13 cellular contexts compared by ENCODE assay signal in the genomic region with DNA sequence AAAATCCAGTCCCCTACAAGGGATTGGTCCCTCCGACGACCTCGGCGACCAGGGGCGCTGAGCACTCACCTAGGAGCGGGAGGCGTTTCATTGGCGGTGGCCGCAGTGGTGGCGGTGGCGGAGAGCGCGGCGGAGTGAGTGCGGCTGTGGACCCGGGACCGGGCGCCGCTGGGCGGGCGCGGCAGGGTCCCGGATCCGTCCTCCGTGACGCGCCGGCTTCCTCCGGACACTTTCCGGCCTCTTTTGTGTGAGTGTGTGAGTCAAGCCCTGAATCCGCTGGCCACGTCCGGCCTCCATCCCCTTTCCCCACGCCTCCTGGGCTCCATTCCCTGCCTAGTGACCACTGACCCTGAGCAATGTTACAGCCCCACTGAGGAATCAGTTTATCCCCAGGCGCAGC. TPM values are rescaled to one million over a fixed set of nuclear protein-coding genes. Genes with fewer than 3 reads are reported as not detected.
DNase-seq lines count a peak whose midpoint lies in the region; ATAC-seq, FAIRE-seq and TF ChIP-seq lines count a peak whose summit lies in the region.
"Had no signal": no experiment of that assay in that cellular context is flagged by ENCODE, and none has a peak within 500 bp of the region (broad histone marks: within the 10 kb centered on the region; RNA-seq: fewer than 3 reads in every experiment).

A gene (minus strand): TSS at position 167 of the 400 bp plus-strand sequence. CDS start 76 bp downstream, at position 91.

- no peak for TF ChIP-seq POLR2A in HepG2 (IDR thresholded peaks at IDR 0.05; ENCODE audit: insufficient read depth in 1 of 2, low read depth in 2 of 2, low read length in 2 of 2)

- H3K4me3 ChIP-seq in liver (ENCODE audit: low read depth in 1 of 3, low read length in 3 of 3), result peak within 1 kb of the TSS in 1 of 3 donors; percentile 25
- no peak within 1 kb of the TSS for H3K4me3 ChIP-seq in HepG2 (replicated peaks in 1 of 3; ENCODE audit: insufficient read depth in 1 of 3, low read depth in 2 of 3, low read length in 3 of 3)
- peak within 1 kb of the TSS in 9 of 10 donors; percentile 32 to 65 (median 56) for H3K4me3 ChIP-seq in heart right ventricle

- H3K27me3 ChIP-seq in liver (ENCODE audit: control insufficient read depth in 4 of 4, insufficient read depth in 4 of 4, low read length in 3 of 4) (peaks cover 0 to 2% (median 0%) of the 10 kb centered on the region in 4 donors), HepG2 (ENCODE audit: control insufficient read depth in 1 of 2, insufficient read depth in 2 of 2, low read length in 2 of 2) (no peaks in the 10 kb centered on the region), heart right ventricle (peaks cover 0 to 12% (median 8%) of the 10 kb centered on the region in 7 donors)

- WGBS in liver, result 12% methylated on average over 35 of the region's 35 CpGs
- WGBS in HepG2 (ENCODE audit: low lambda C conversion rate), result 73% methylated on average over 29 of the region's 35 CpGs
- WGBS in heart right ventricle, 2 donors, result 2 to 3% methylated on average over 35 of the region's 35 CpGs

- H2AFZ ChIP-seq in HepG2 (ENCODE audit: low read length), result no peak within 1 kb of the TSS

- CTCF ChIA-PET in HepG2 (lab: Yijun Ruan, JAX; ENCODE audit: low intra/inter-chr PET ratio, low total read pairs), result no interaction called here

- TF ChIP-seq EP300 in HepG2 (IDR thresholded peaks at IDR 0.05; ENCODE audit: low read depth in 2 of 2, low read length in 2 of 2) (no peak), HepG2 (CRISPR knock-in tag; IDR thresholded peaks at IDR 0.05; ENCODE audit: borderline replicate concordance) (no peak)

- H3K9me3 ChIP-seq in liver (ENCODE audit: control insufficient read depth in 4 of 4, low read length in 3 of 4), result no peaks in the 10 kb centered on the region
- peaks cover 56% of the 10 kb centered on the region for H3K9me3 ChIP-seq in HepG2 (ENCODE audit: low read length)
- no peaks in the 10 kb centered on the region for H3K9me3 ChIP-seq in heart right ventricle

- no peak for TF ChIP-seq CTCF in liver (IDR thresholded peaks at IDR 0.05; ENCODE audit: low read depth, low read length, missing input control)
- no peak for TF ChIP-seq CTCF in HepG2 (CRISPR knock-in tag; IDR thresholded peaks at IDR 0.05)
- no peak for TF ChIP-seq CTCF in heart right ventricle (IDR thresholded peaks at IDR 0.05)

- no peak for FAIRE-seq in HepG2 (lab: Jason Lieb, UNC)
- FAIRE-seq: A204.1, GM18507 had no signal

- no TSS peak for BruUV-seq in HepG2 (replicated peaks; lab: Mats Ljungman, UMichigan)

- ATAC-seq in HepG2 (no peak), heart right ventricle (peak; percentile 95 to 99 (median 96)), HG02678 (IDR thresholded peaks at IDR 0.05; ENCODE audit: unreplicated experiment) (no peak), HG03439 (IDR thresholded peaks at IDR 0.05; ENCODE audit: unreplicated experiment) (no peak)
- ATAC-seq: activated CD4-positive, CD25-positive, alpha-beta regulatory T cell treated with anti-CD3 and anti-CD28 coated beads, Interleukin-2, amount 50 U/mL, for 24 hours had no signal

- peak within 1 kb of the TSS in 1 of 2 donors; percentile 48 for H3K9ac ChIP-seq in liver (ENCODE audit: low read depth in 1 of 2, low read length in 2 of 2)
- H3K9ac ChIP-seq in HepG2 (ENCODE audit: insufficient read depth, low read depth, low read length), result no peak within 1 kb of the TSS

- no peaks in the 10 kb centered on the region for H3K4me1 ChIP-seq in liver (ENCODE audit: control insufficient read depth in 4 of 4, insufficient read depth in 4 of 4, low read length in 3 of 4)
- H3K4me1 ChIP-seq in HepG2 (ENCODE audit: insufficient read depth, low read length), result no peaks in the 10 kb centered on the region
- peaks cover 0 to 13% (median 3%) of the 10 kb centered on the region in 9 donors for H3K4me1 ChIP-seq in heart right ventricle

- no peaks in the 10 kb centered on the region for H3K79me2 ChIP-seq in HepG2 (ENCODE audit: insufficient read depth, low read length)

- in situ Hi-C loops in HepG2 (cut with HindIII; ENCODE audit: extremely low pct_ligation_motif_present, low pct_unique_long_range_greater_than_20kb), result no loop called here

- no peak for TF ChIP-seq RAD21 in liver (IDR thresholded peaks at IDR 0.05)
- no peak for TF ChIP-seq RAD21 in HepG2 (CRISPR knock-in tag; IDR thresholded peaks at IDR 0.05)

- no peaks in the 10 kb centered on the region for H3K36me3 ChIP-seq in liver (ENCODE audit: control insufficient read depth in 4 of 4, insufficient read depth in 3 of 4, low read depth in 1 of 4, low read length in 3 of 4)
- H3K36me3 ChIP-seq in HepG2 (replicated peaks in 1 of 2; ENCODE audit: control insufficient read depth in 1 of 2, insufficient read depth in 2 of 2, low read length in 2 of 2), result no peaks in the 10 kb centered on the region
- H3K36me3 ChIP-seq in heart right ventricle, result no peaks in the 10 kb centered on the region

- H4K20me1 ChIP-seq in HepG2 (ENCODE audit: insufficient read depth, low read length), result no peaks in the 10 kb centered on the region

- H3K27ac ChIP-seq in liver (ENCODE audit: low read depth in 1 of 2, low read length in 2 of 2) (peak within 1 kb of the TSS; percentile 9 to 50), HepG2 (ENCODE audit: extremely low read length, insufficient read depth, low read length) (no peak within 1 kb of the TSS), heart right ventricle (peak within 1 kb of the TSS; percentile 54 to 94 (median 87))

- no peak within 1 kb of the TSS for H3K4me2 ChIP-seq in HepG2 (ENCODE audit: low read depth, low read length)

- intact Hi-C loops in HepG2 (cut with micrococcal nuclease; ENCODE audit: unreplicated experiment) (no loop called here), heart right ventricle (cut with DNase I) (loop anchor here in 1 of 10 donors (5.0 kb wide), 2 partner anchors 71 to 186 kb away; no protein-coding TSS in a partner anchor)

- DNase-seq in HepG2 (ENCODE audit: low spot score) (no peak), heart right ventricle (peak; percentile 57 to 78), non-pigmented ciliary epithelial cell (ENCODE audit: low read depth) (peak; percentile 15), GDM1 (lab: John Stamatoyannopoulos, UW) (no peak), NCI-H748 treated with DMSO at 0.1 percent for 48 hours (lab: John Stamatoyannopoulos, UW) (no peak)
- DNase-seq: effector CD4-positive, alpha-beta T cell; NCI-H345 had no signal

- POLR2A ChIA-PET in HepG2 (lab: Yijun Ruan, JAX), result no interaction called here

TF ChIP-seq in liver, 16 proteins besides CTCF, POLR2A, EP300 and RAD21 (continues in another document):
- TF ChIP-seq RXRA (IDR thresholded peaks at IDR 0.05) (no peak), SP1 (IDR thresholded peaks at IDR 0.05) (no peak), GABPA (IDR thresholded peaks at IDR 0.05 in 1 of 2, conservative IDR thresholded peaks at IDR 0.05 in 1 of 2) (no peak), HNF4G (IDR thresholded peaks at IDR 0.05) (no peak), NR2F2 (IDR thresholded peaks at IDR 0.05) (no peak), FOXA2 (IDR thresholded peaks at IDR 0.05) (no peak)
- TF ChIP-seq, protein P1, sequence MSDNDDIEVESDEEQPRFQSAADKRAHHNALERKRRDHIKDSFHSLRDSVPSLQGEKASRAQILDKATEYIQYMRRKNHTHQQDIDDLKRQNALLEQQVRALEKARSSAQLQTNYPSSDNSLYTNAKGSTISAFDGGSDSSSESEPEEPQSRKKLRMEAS (IDR thresholded peaks at IDR 0.05), result no peak

TF ChIP-seq in HepG2, 621 proteins besides CTCF, POLR2A, EP300 and RAD21 (continues in another document):
- TF ChIP-seq, protein P2, sequence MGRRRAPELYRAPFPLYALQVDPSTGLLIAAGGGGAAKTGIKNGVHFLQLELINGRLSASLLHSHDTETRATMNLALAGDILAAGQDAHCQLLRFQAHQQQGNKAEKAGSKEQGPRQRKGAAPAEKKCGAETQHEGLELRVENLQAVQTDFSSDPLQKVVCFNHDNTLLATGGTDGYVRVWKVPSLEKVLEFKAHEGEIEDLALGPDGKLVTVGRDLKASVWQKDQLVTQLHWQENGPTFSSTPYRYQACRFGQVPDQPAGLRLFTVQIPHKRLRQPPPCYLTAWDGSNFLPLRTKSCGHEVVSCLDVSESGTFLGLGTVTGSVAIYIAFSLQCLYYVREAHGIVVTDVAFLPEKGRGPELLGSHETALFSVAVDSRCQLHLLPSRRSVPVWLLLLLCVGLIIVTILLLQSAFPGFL (CRISPR knock-in tag; IDR thresholded peaks at IDR 0.05), result no peak
- TF ChIP-seq RARA (CRISPR knock-in tag; IDR thresholded peaks at IDR 0.05) (no peak), SP140L (CRISPR knock-in tag; IDR thresholded peaks at IDR 0.05; ENCODE audit: borderline replicate concordance) (no peak), NR2F2 (IDR thresholded peaks at IDR 0.05; ENCODE audit: borderline replicate concordance, low read depth) (no peak), CC2D1A (CRISPR knock-in tag; IDR thresholded peaks at IDR 0.05) (no peak), ERF (CRISPR knock-in tag; IDR thresholded peaks at IDR 0.05) (no peak), ZNF674 (CRISPR knock-in tag; IDR thresholded peaks at IDR 0.05; ENCODE audit: low read depth) (no peak)

RNA-seq across cellular contexts. Expression of the gene that starts here (rescaled TPM):
- total RNA-seq in liver (1 to 10 TPM; 2.1 to 9.2 TPM), HepG2 (2016; rRNA removed; fragmentation: Illumina TruSeq; extraction: Trizol) (not detected in 2 replicates), heart right ventricle (10 to 100 TPM; 10.7 to 33.9 (median 17.2) TPM)
- polyA plus RNA-seq in liver (1 to 10 TPM; 4.7 to 6.5 TPM), HepG2 (2011; rRNA removed) (not detected in 2 replicates), heart right ventricle (10 to 100 TPM; 12.2 to 24.1 TPM)
- not detected in 2 replicates for total RNA-seq in HepG2 (2016; cell fraction: cytosol; rRNA removed; fragmentation: Illumina TruSeq; extraction: Trizol; ENCODE audit: low read depth)
- total RNA-seq in HepG2 (2016; cell fraction: insoluble cytoplasmic fraction; rRNA removed; fragmentation: Illumina TruSeq; extraction: Trizol), result not detected in 2 replicates
- not detected in 2 replicates for total RNA-seq in HepG2 (2016; cell fraction: membrane; rRNA removed; fragmentation: Illumina TruSeq; extraction: Trizol)
- total RNA-seq in HepG2 (2016; cell fraction: nucleus; rRNA removed; fragmentation: Illumina TruSeq; extraction: Trizol), result not detected in 2 replicates
- not detected in 2 replicates for polyA plus RNA-seq in HepG2 (2011; cell fraction: cytosol; rRNA removed)
- not detected in 2 replicates for polyA plus RNA-seq in HepG2 (2011; cell fraction: nucleus; rRNA removed)
- polyA plus RNA-seq in HepG2 (2012), result not detected in 2 replicates
- polyA plus RNA-seq in HepG2 (2016; cell fraction: cytosol; fragmentation: Illumina TruSeq; extraction: Trizol; ENCODE audit: low read depth), result not detected in 2 replicates
- polyA plus RNA-seq in HepG2 (2016; cell fraction: insoluble cytoplasmic fraction; fragmentation: Illumina TruSeq; extraction: Trizol; ENCODE audit: low read depth), result not detected in 2 replicates
- not detected in 2 replicates for polyA plus RNA-seq in HepG2 (2016; cell fraction: membrane; fragmentation: Illumina TruSeq; extraction: Trizol; ENCODE audit: low read depth)
- polyA plus RNA-seq in HepG2 (2016; cell fraction: nucleus; fragmentation: Illumina TruSeq; extraction: Trizol; ENCODE audit: insufficient read depth, low read depth), result not detected in 2 replicates
- polyA minus RNA-seq in HepG2 (2011; rRNA and poly(A)+ RNA removed; ENCODE audit: low replicate concordance), result not detected in 2 replicates
- not detected in 2 replicates for polyA minus RNA-seq in HepG2 (2011; cell fraction: cytosol; rRNA and poly(A)+ RNA removed)
- polyA minus RNA-seq in HepG2 (2011; cell fraction: nucleus; rRNA and poly(A)+ RNA removed), result not detected in 2 replicates

Comparison
In these comparisons a context has a peak if more than half of its experiments do, and no peak if none do; other contexts are left out.
1. H3K4me3 ChIP-seq: peak in heart right ventricle (9 of 10); none in HepG2 (0 of 3).
2. ATAC-seq: peak in heart right ventricle (8 of 8); none in HepG2 (single experiment), HG02678 (single experiment) and HG03439 (single experiment).
3. DNase-seq: peak in heart right ventricle (2 of 2) and non-pigmented ciliary epithelial cell (single experiment); none in HepG2 (single experiment), GDM1 (single experiment) and NCI-H748 treated with DMSO at 0.1 percent for 48 hours (single experiment).